ENCODE assay signal across 8 cellular contexts in genomic region chr6:53062369-53062639, GRCh38. TPM values are rescaled to one million over a fixed set of nuclear protein-coding genes. Genes with fewer than 3 reads are reported as not detected.
A peak's percentile ranks its signal among the peaks of the same experiment; 100 is the strongest.
DNase-seq lines count a peak whose midpoint lies in the region; ATAC-seq and TF ChIP-seq lines count a peak whose summit lies in the region.

No MANE protein-coding gene starts in this region.

- H3K27ac ChIP-seq in liver (ENCODE audit: low read depth in 1 of 2, low read length in 2 of 2) = peak overlapping the region; percentile 91 to 96
- peak overlapping the region; percentile 93 to 94 for H3K27ac ChIP-seq in thoracic aorta

- no peak overlapping the region for H3K27ac Mint-ChIP-seq in activated T-helper 2 cell treated with anti-CD3 and anti-CD28 coated beads, Interferon-gamma antibody, Interleukin-2, Interleukin-4, amounts not matched to agents 10 μg/mL and 5 μg/mL and 100 μg/mL, durations not matched to agents 14 hours and 24 hours and 36 hours

- H3K4me3 Mint-ChIP-seq in activated T-cell treated with anti-CD3 and anti-CD28 coated beads, Interleukin-2, amount 50 U/mL, for 4 hours = peak overlapping the region; percentile 91
- H3K4me3 Mint-ChIP-seq in activated T-helper 2 cell treated with anti-CD3 and anti-CD28 coated beads, Interferon-gamma antibody, Interleukin-2, Interleukin-4, amounts not matched to agents 10 μg/mL and 5 μg/mL and 100 μg/mL, durations not matched to agents 14 hours and 24 hours and 36 hours (ENCODE audit: low read depth) = peak overlapping the region; percentile 90

- TF ChIP-seq CTCF in liver (IDR thresholded peaks at IDR 0.05; ENCODE audit: low read depth, low read length, missing input control) (no peak), thoracic aorta (IDR thresholded peaks at IDR 0.05) (no peak), GM10266 (IDR thresholded peaks at IDR 0.05; ENCODE audit: control insufficient read depth, insufficient read depth, low read depth, missing control alignments) (no peak)

- no peaks in the 10 kb centered on the region for H3K36me3 ChIP-seq in liver (ENCODE audit: control insufficient read depth in 4 of 4, insufficient read depth in 3 of 4, low read depth in 1 of 4, low read length in 3 of 4)
- H3K36me3 ChIP-seq in thoracic aorta = no peaks in the 10 kb centered on the region

- H3K9me3 Mint-ChIP-seq in activated T-cell treated with anti-CD3 and anti-CD28 coated beads, Interleukin-2, amount 50 U/mL, for 4 hours = no peaks in the 10 kb centered on the region
- no peaks in the 10 kb centered on the region for H3K9me3 Mint-ChIP-seq in activated T-helper 2 cell treated with anti-CD3 and anti-CD28 coated beads, Interferon-gamma antibody, Interleukin-2, Interleukin-4, amounts not matched to agents 10 μg/mL and 5 μg/mL and 100 μg/mL, durations not matched to agents 14 hours and 24 hours and 36 hours

- peak overlapping the region; percentile 83 to 90 for H3K9ac ChIP-seq in liver (ENCODE audit: low read depth in 1 of 2, low read length in 2 of 2)

- no peak for TF ChIP-seq RAD21 in liver (IDR thresholded peaks at IDR 0.05)

- peak overlapping the region in 2 of 3 donors; percentile 92 to 95 for H3K4me3 ChIP-seq in liver (ENCODE audit: low read depth in 1 of 3, low read length in 3 of 3)
- peak overlapping the region; percentile 94 for H3K4me3 ChIP-seq in thoracic aorta

- peaks cover 6 to 43% (median 28%) of the 10 kb centered on the region in 4 donors for H3K4me1 ChIP-seq in liver (ENCODE audit: control insufficient read depth in 4 of 4, insufficient read depth in 4 of 4, low read length in 3 of 4)
- H3K4me1 ChIP-seq in thoracic aorta (ENCODE audit: control insufficient read depth in 1 of 2, low read depth in 2 of 2) = peaks cover 24 to 55% of the 10 kb centered on the region in 2 donors

- DNase-seq in activated T-cell treated with anti-CD3 and anti-CD28 coated beads, Interleukin-2, amount 50 U/mL, for 4 hours = no peak
- DNase-seq in activated T-cell treated with anti-CD3 and anti-CD28 coated beads for 4 hours = no peak
- DNase-seq in activated T-helper 2 cell treated with anti-CD3 and anti-CD28 coated beads, Interferon-gamma antibody, Interleukin-2, Interleukin-4, amounts not matched to agents 10 μg/mL and 5 μg/mL and 100 μg/mL, durations not matched to agents 14 hours and 24 hours and 36 hours (ENCODE audit: low spot score) = no peak
- no peak for DNase-seq in thoracic aorta (ENCODE audit: low spot score)
- no peak for DNase-seq in A172 (ENCODE audit: low spot score)
- no peak for DNase-seq in GM10266 (ENCODE audit: extremely low spot score)

- TF ChIP-seq POLR2A in GM18505 (IDR thresholded peaks at IDR 0.05; ENCODE audit: borderline replicate concordance, extremely low read depth, insufficient read depth, insufficient read length) = no peak

- no peak for ATAC-seq in activated T-cell treated with anti-CD3 and anti-CD28 coated beads, Interleukin-2, amount 50 U/mL, for 4 hours
- ATAC-seq in thoracic aorta (ENCODE audit: insufficient number of reproducible peaks, low FRiP score, low read depth) = no peak
- no peak for ATAC-seq in GM18505 (IDR thresholded peaks at IDR 0.05; ENCODE audit: unreplicated experiment)

- H3K27me3 Mint-ChIP-seq in activated T-cell treated with anti-CD3 and anti-CD28 coated beads, Interleukin-2, amount 50 U/mL, for 4 hours (ENCODE audit: low read depth) = no peaks in the 10 kb centered on the region
- H3K27me3 Mint-ChIP-seq in activated T-helper 2 cell treated with anti-CD3 and anti-CD28 coated beads, Interferon-gamma antibody, Interleukin-2, Interleukin-4, amounts not matched to agents 10 μg/mL and 5 μg/mL and 100 μg/mL, durations not matched to agents 14 hours and 24 hours and 36 hours (ENCODE audit: low read depth) = no peaks in the 10 kb centered on the region

- H3K9me3 ChIP-seq in liver (ENCODE audit: control insufficient read depth in 4 of 4, low read length in 3 of 4) (no peaks in the 10 kb centered on the region), thoracic aorta (no peaks in the 10 kb centered on the region)

- peaks cover 64% of the 10 kb centered on the region for H3K4me1 Mint-ChIP-seq in activated T-cell treated with anti-CD3 and anti-CD28 coated beads, Interleukin-2, amount 50 U/mL, for 4 hours (ENCODE audit: low read depth)
- H3K4me1 Mint-ChIP-seq in activated T-helper 2 cell treated with anti-CD3 and anti-CD28 coated beads, Interferon-gamma antibody, Interleukin-2, Interleukin-4, amounts not matched to agents 10 μg/mL and 5 μg/mL and 100 μg/mL, durations not matched to agents 14 hours and 24 hours and 36 hours (ENCODE audit: low read depth) = peaks cover 54% of the 10 kb centered on the region

- H3K27me3 ChIP-seq in liver (ENCODE audit: control insufficient read depth in 4 of 4, insufficient read depth in 4 of 4, low read length in 3 of 4) = no peaks in the 10 kb centered on the region
- H3K27me3 ChIP-seq in thoracic aorta (replicated peaks; ENCODE audit: insufficient read depth) = no peaks in the 10 kb centered on the region

- 32% methylated on average over 4 of the region's 4 CpGs for whole genome bisulfite sequencing in liver

- intact Hi-C loops in activated T-helper 2 cell treated with anti-CD3 and anti-CD28 coated beads, Interferon-gamma antibody, Interleukin-2, Interleukin-4, amounts not matched to agents 10 μg/mL and 5 μg/mL and 100 μg/mL, durations not matched to agents 14 hours and 24 hours and 36 hours (cut with micrococcal nuclease) = no loop called here

- no peaks in the 10 kb centered on the region for H3K36me3 Mint-ChIP-seq in activated T-cell treated with anti-CD3 and anti-CD28 coated beads, Interleukin-2, amount 50 U/mL, for 4 hours (ENCODE audit: insufficient read depth)
- H3K36me3 Mint-ChIP-seq in activated T-helper 2 cell treated with anti-CD3 and anti-CD28 coated beads, Interferon-gamma antibody, Interleukin-2, Interleukin-4, amounts not matched to agents 10 μg/mL and 5 μg/mL and 100 μg/mL, durations not matched to agents 14 hours and 24 hours and 36 hours (ENCODE audit: low read depth) = peaks cover 16% of the 10 kb centered on the region

TF ChIP-seq in liver, 16 proteins besides CTCF, POLR2A, EP300 and RAD21:
- TF ChIP-seq HNF4G (IDR thresholded peaks at IDR 0.05) (no peak), JUND (IDR thresholded peaks at IDR 0.05) (no peak), FOXA2 (IDR thresholded peaks at IDR 0.05) (no peak), GABPA (IDR thresholded peaks at IDR 0.05 in 1 of 2, conservative IDR thresholded peaks at IDR 0.05 in 1 of 2) (no peak), YY1 (IDR thresholded peaks at IDR 0.05) (no peak), EGR1 (IDR thresholded peaks at IDR 0.05; ENCODE audit: low read depth in 2 of 2) (no peak), SP1 (IDR thresholded peaks at IDR 0.05) (no peak), NR2F2 (IDR thresholded peaks at IDR 0.05) (no peak), HNF4A (conservative IDR thresholded peaks at IDR 0.05) (no peak)
- TF ChIP-seq, protein P1, sequence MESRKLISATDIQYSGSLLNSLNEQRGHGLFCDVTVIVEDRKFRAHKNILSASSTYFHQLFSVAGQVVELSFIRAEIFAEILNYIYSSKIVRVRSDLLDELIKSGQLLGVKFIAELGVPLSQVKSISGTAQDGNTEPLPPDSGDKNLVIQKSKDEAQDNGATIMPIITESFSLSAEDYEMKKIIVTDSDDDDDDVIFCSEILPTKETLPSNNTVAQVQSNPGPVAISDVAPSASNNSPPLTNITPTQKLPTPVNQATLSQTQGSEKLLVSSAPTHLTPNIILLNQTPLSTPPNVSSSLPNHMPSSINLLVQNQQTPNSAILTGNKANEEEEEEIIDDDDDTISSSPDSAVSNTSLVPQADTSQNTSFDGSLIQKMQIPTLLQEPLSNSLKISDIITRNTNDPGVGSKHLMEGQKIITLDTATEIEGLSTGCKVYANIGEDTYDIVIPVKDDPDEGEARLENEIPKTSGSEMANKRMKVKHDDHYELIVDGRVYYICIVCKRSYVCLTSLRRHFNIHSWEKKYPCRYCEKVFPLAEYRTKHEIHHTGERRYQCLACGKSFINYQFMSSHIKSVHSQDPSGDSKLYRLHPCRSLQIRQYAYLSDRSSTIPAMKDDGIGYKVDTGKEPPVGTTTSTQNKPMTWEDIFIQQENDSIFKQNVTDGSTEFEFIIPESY (IDR thresholded peaks at IDR 0.05) = no peak
- TF ChIP-seq, protein P2, sequence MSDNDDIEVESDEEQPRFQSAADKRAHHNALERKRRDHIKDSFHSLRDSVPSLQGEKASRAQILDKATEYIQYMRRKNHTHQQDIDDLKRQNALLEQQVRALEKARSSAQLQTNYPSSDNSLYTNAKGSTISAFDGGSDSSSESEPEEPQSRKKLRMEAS (IDR thresholded peaks at IDR 0.05) = no peak
- TF ChIP-seq, protein P3, sequence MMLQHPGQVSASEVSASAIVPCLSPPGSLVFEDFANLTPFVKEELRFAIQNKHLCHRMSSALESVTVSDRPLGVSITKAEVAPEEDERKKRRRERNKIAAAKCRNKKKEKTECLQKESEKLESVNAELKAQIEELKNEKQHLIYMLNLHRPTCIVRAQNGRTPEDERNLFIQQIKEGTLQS (IDR thresholded peaks at IDR 0.05) = no peak

RNA-seq across cellular contexts. Expression of gene CILK1, which starts 0.7 kb away (rescaled TPM):
- 1 to 10 TPM; 2.6 to 3.6 (median 3.2) TPM for total RNA-seq in activated T-cell treated with anti-CD3 and anti-CD28 coated beads, Interleukin-2, amount 50 U/mL, for 4 hours
- total RNA-seq in activated T-helper 2 cell treated with anti-CD3 and anti-CD28 coated beads, Interferon-gamma antibody, Interleukin-2, Interleukin-4, amounts not matched to agents 10 μg/mL and 5 μg/mL and 100 μg/mL, durations not matched to agents 14 hours and 24 hours and 36 hours = 21.9 and 22.1 TPM in 2 replicates
- 1 to 10 TPM; 4.6 to 7.4 TPM for total RNA-seq in liver
- polyA plus RNA-seq in liver = 1 to 10 TPM; 3.1 TPM
- total RNA-seq in thoracic aorta = 10 to 100 TPM; 14.2 to 18.6 TPM
- 6.0 and 8.5 TPM in 2 replicates for total RNA-seq in A172 (2014; rRNA removed; shearing (Covaris generic))

RNA-seq across cellular contexts. Expression of gene FBXO9, which starts 2.9 kb away (rescaled TPM):
- total RNA-seq in activated T-cell treated with anti-CD3 and anti-CD28 coated beads, Interleukin-2, amount 50 U/mL, for 4 hours = 10 to 100 TPM; 46.6 to 49.2 (median 49.0) TPM
- 70.7 and 79.2 TPM in 2 replicates for total RNA-seq in activated T-helper 2 cell treated with anti-CD3 and anti-CD28 coated beads, Interferon-gamma antibody, Interleukin-2, Interleukin-4, amounts not matched to agents 10 μg/mL and 5 μg/mL and 100 μg/mL, durations not matched to agents 14 hours and 24 hours and 36 hours
- total RNA-seq in liver = 10 to 100 TPM; 49.9 to 79.1 TPM
- polyA plus RNA-seq in liver = 10 to 100 TPM; 36.8 to 52.5 TPM
- total RNA-seq in thoracic aorta = 10 to 100 TPM; 30.1 to 78.2 TPM
- 27.6 and 41.3 TPM in 2 replicates for total RNA-seq in A172 (2014; rRNA removed; shearing (Covaris generic))
